Comparison of ENCODE assay signal across 1 cellular context in the genomic region with DNA sequence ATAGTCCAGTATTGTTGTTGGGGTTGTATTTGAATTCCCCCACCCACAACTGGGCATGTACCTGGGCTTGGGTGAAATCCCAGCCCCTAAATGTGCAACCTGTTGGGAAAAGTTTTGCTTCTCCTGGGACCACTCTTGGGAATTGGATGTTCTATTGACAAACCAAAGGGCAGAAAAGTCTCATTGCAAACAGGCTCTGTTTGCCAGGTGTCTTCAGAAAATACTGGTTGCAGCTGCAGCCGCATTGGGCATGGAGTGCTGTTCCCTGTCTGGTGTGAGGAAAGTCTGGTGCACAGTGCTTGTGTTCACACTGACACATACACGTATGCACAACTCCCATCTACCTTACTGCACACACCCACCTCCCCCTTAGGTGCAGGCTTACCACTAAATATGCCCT.
TF ChIP-seq lines count a peak whose summit lies in the region.

No MANE protein-coding gene starts in this region.

TF ChIP-seq in HepG2, 621 proteins besides CTCF, POLR2A, EP300 and RAD21:
- no peak for TF ChIP-seq KMT2A (CRISPR knock-in tag; IDR thresholded peaks at IDR 0.05)
- no peak for TF ChIP-seq ZFAT (CRISPR knock-in tag; conservative IDR thresholded peaks at IDR 0.05)
- no peak for TF ChIP-seq GZF1 (CRISPR knock-in tag; IDR thresholded peaks at IDR 0.05)
- no peak for TF ChIP-seq ZNF253 (CRISPR knock-in tag; IDR thresholded peaks at IDR 0.05; ENCODE audit: borderline replicate concordance)
- no peak for TF ChIP-seq DPF2 (CRISPR knock-in tag; IDR thresholded peaks at IDR 0.05; ENCODE audit: borderline replicate concordance, low read depth)
- no peak for TF ChIP-seq BRCA1 (CRISPR knock-in tag; IDR thresholded peaks at IDR 0.05)
- TF ChIP-seq ZBED4 (CRISPR knock-in tag; IDR thresholded peaks at IDR 0.05; ENCODE audit: borderline replicate concordance), result no peak
- TF ChIP-seq ZNF280B (CRISPR knock-in tag; IDR thresholded peaks at IDR 0.05; ENCODE audit: borderline replicate concordance), result no peak
